10 cellular contexts compared by ENCODE assay signal in the genomic region with DNA sequence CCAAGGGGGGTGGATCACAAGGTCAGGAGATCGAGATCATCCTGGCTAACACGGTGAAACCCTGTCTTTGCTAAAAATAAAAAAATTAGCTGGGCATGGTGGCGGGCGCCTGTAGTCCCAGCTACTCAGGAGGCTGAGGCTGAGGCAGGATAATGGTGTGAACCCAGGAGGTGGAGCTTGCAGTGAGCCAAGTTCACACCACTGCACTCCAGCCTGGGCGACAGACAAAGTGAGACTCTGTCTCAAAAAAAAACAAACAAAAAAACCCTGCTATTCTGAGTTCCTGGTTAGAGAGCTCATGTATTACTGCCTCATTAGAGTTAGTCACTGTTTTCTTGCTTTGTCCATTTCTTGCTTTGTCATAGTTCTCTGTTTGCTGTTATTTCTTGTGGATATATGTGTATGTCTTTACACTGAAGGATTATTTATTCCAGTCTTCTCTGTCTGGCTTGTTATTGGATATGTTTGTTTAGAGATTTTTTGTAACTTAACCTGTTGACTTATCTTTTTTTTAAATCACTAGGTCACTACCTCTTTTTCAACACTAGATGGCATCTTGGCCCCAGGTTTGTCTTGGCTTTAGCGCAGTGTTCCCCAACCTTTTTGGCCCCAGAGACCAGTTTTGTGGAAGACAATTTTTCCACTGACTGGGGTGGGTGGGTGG. TPM values are rescaled to one million over a fixed set of nuclear protein-coding genes. Genes with fewer than 3 reads are reported as not detected.
DNase-seq lines count a peak whose midpoint lies in the region; ATAC-seq, FAIRE-seq and TF ChIP-seq lines count a peak whose summit lies in the region.
"Had no signal": no experiment of that assay in that cellular context is flagged by ENCODE, and none has a peak within 500 bp of the region (broad histone marks: within the 10 kb centered on the region; RNA-seq: fewer than 3 reads in every experiment).

No MANE protein-coding gene starts in this region.

- H3K9me3 ChIP-seq in GM12878 (replicated peaks; ENCODE audit: control insufficient read depth, insufficient read depth, low read length) = peaks cover 5% of the 10 kb centered on the region
- H3K9me3 ChIP-seq in naive thymus-derived CD4-positive, alpha-beta T cell (ENCODE audit: control insufficient read depth in 2 of 3, low read length in 3 of 3) = peaks cover 0 to 6% (median 0%) of the 10 kb centered on the region in 3 experiments

- no peak for TF ChIP-seq POLR2A in GM12878 (IDR thresholded peaks at IDR 0.05; ENCODE audit: low read depth, low read length)

- no peak for FAIRE-seq in GM12878 (lab: Jason Lieb, UNC)

- H3K4me1 ChIP-seq in GM12878 (ENCODE audit: control insufficient read depth, insufficient read depth, low read length) = peaks cover 2% of the 10 kb centered on the region
- H3K4me1 ChIP-seq in naive thymus-derived CD4-positive, alpha-beta T cell (ENCODE audit: control insufficient read depth in 2 of 2, insufficient read depth in 2 of 2, low read length in 2 of 2) = no peaks in the 10 kb centered on the region

- WGBS in GM12878 (ENCODE audit: insufficient coverage, insufficient replicate concordance, low lambda C conversion rate, missing lambda C conversion rate) = 79% methylated on average over 6 of the region's 6 CpGs

- peaks cover 2 to 5% of the 10 kb centered on the region in 2 experiments; a peak in 1 of 4 replicates for H3K36me3 ChIP-seq in GM12878 (ENCODE audit: control insufficient read depth in 2 of 2, insufficient read depth in 2 of 2, low read length in 1 of 2)
- H3K36me3 ChIP-seq in naive thymus-derived CD4-positive, alpha-beta T cell (ENCODE audit: control insufficient read depth in 2 of 3, insufficient read depth in 3 of 3, low read length in 3 of 3) = no peaks in the 10 kb centered on the region

- H3K27me3 ChIP-seq in GM12878 (replicated peaks in 1 of 2; ENCODE audit: control insufficient read depth in 2 of 2, insufficient read depth in 2 of 2, low read length in 1 of 2) = no peaks in the 10 kb centered on the region
- H3K27me3 ChIP-seq in naive thymus-derived CD4-positive, alpha-beta T cell (ENCODE audit: control insufficient read depth in 2 of 2, insufficient read depth in 2 of 2, low read length in 2 of 2) = no peaks in the 10 kb centered on the region

- no peaks in the 10 kb centered on the region for H3K27me3 Mint-ChIP-seq in naive thymus-derived CD4-positive, alpha-beta T cell
- no peaks in the 10 kb centered on the region for H3K27me3 Mint-ChIP-seq in natural killer cell (ENCODE audit: low read depth in 2 of 2)

- no peak overlapping the region for H3K4me3 ChIP-seq in GM12878
- no peak overlapping the region for H3K4me3 ChIP-seq in naive thymus-derived CD4-positive, alpha-beta T cell (ENCODE audit: low read length)
- H3K4me3 ChIP-seq: HAP-1 had no signal

- intact Hi-C loops in GM12878 (cut with micrococcal nuclease; ENCODE audit: unreplicated experiment) (loop anchor here (1.0 kb wide), 1 partner anchor 120 kb away; no protein-coding TSS in a partner anchor), natural killer cell (cut with micrococcal nuclease) (no loop called here)
- intact Hi-C loops in naive thymus-derived CD4-positive, alpha-beta T cell (cut with micrococcal nuclease) = loop anchor here in 1 of 2 donors (1.0 to 2.0 kb wide), 2 partner anchors 17 to 120 kb away; a partner anchor contains a TSS

- peaks cover 6% of the 10 kb centered on the region for H3K79me2 ChIP-seq in GM12878 (ENCODE audit: control insufficient read depth, insufficient read depth, low read length)

- DNase-seq in NCI-H1105 treated with DMSO at 0.1 percent for 48 hours (lab: John Stamatoyannopoulos, UW) = peak; percentile 15
- DNase-seq in NCI-H1105 (lab: John Stamatoyannopoulos, UW) = no peak
- DNase-seq in GM12878 (ENCODE audit: low read depth, low spot score) = no peak
- no peak for DNase-seq in naive thymus-derived CD4-positive, alpha-beta T cell
- DNase-seq in nucleus accumbens (lab: John Stamatoyannopoulos, UW) = no peak
- DNase-seq in natural killer cell = no peak
- DNase-seq in stimulated activated naive CD4-positive, alpha-beta T cell (lab: John Stamatoyannopoulos, UW) = no peak
- DNase-seq: 8988T had no signal

- POLR2A ChIA-PET in GM12878 (lab: Charles Lee) = no interaction called here
- POLR2A ChIA-PET in naive thymus-derived CD4-positive, alpha-beta T cell (lab: Charles Lee) = interaction anchor here (0.5 kb wide), 1 partner anchor 525 kb away, joined by 3 read pairs; a partner anchor contains a TSS

- peaks cover 8 to 39% (median 26%) of the 10 kb centered on the region in 5 donors for H3K36me3 Mint-ChIP-seq in naive thymus-derived CD4-positive, alpha-beta T cell
- H3K36me3 Mint-ChIP-seq in natural killer cell = peaks cover 8% of the 10 kb centered on the region

- in situ Hi-C loops in GM12878 (cut with MboI) = no loop called here

- CTCF ChIA-PET in GM12878 (lab: Yijun Ruan, JAX) = interaction anchor here (0.7 to 1.5 kb wide), 6 partner anchors 9 to 120 kb away, joined by 3 to 7 read pairs (median 3); no protein-coding TSS in a partner anchor
- CTCF ChIA-PET in naive thymus-derived CD4-positive, alpha-beta T cell (lab: Charles Lee) = no interaction called here

- peaks cover 10 to 24% (median 18%) of the 10 kb centered on the region in 7 donors for H3K4me1 Mint-ChIP-seq in naive thymus-derived CD4-positive, alpha-beta T cell
- H3K4me1 Mint-ChIP-seq in natural killer cell = peaks cover under 1 to 12% of the 10 kb centered on the region in 2 donors

- SMC1A ChIA-PET in GM12878 (lab: Charles Lee; ENCODE audit: uncharacterized antibody, unreplicated experiment) = interaction anchor here (1.0 to 1.3 kb wide), 2 partner anchors 12 to 120 kb away, joined by 3 to 9 read pairs; no protein-coding TSS in a partner anchor

- peak overlapping the region in 1 of 9 donors; percentile 43 for H3K27ac Mint-ChIP-seq in naive thymus-derived CD4-positive, alpha-beta T cell
- no peak overlapping the region for H3K27ac Mint-ChIP-seq in natural killer cell

- H2AFZ ChIP-seq in GM12878 (ENCODE audit: control insufficient read depth, low read depth, low read length) = no peak overlapping the region

- no peak overlapping the region for H3K27ac ChIP-seq in GM12878 (ENCODE audit: control insufficient read depth, insufficient read depth)
- H3K27ac ChIP-seq in naive thymus-derived CD4-positive, alpha-beta T cell (ENCODE audit: low read depth, low read length) = no peak overlapping the region

- no peak overlapping the region for H3K4me2 ChIP-seq in GM12878 (ENCODE audit: control insufficient read depth, insufficient read depth)

- RAD21 ChIA-PET in GM12878 (lab: Charles Lee; ENCODE audit: unreplicated experiment) = interaction anchor here (0.7 to 1.1 kb wide), 3 partner anchors 55 to 171 kb away, joined by 3 read pairs; a partner anchor contains a TSS

- peak; percentile 66 for TF ChIP-seq RAD21 in GM12878 (IDR thresholded peaks at IDR 0.05; ENCODE audit: insufficient read depth, low read depth, low read length)

- no peak overlapping the region for H3K9ac ChIP-seq in GM12878 (ENCODE audit: control insufficient read depth, insufficient read depth, low read length)

- peaks cover 2 to 29% (median 8%) of the 10 kb centered on the region in 11 donors for H3K9me3 Mint-ChIP-seq in naive thymus-derived CD4-positive, alpha-beta T cell
- peaks cover 2 to 8% of the 10 kb centered on the region in 2 donors for H3K9me3 Mint-ChIP-seq in natural killer cell

- H4K20me1 ChIP-seq in GM12878 (ENCODE audit: control insufficient read depth, insufficient read depth) = no peaks in the 10 kb centered on the region; the same call in 1 of the 2 replicates

- TF ChIP-seq EP300 in GM12878 (IDR thresholded peaks at IDR 0.05; ENCODE audit: borderline replicate concordance in 1 of 2, control insufficient read depth in 1 of 2, low read depth in 2 of 2, low read length in 2 of 2) = no peak

- TF ChIP-seq CTCF in LNCAP (IDR thresholded peaks at IDR 0.05) (peak; percentile 21; the same call in 1 of the 2 replicates), GM12878 (IDR thresholded peaks at IDR 0.05 in 2 of 3, conservative IDR thresholded peaks at IDR 0.05 in 1 of 3; ENCODE audit: control insufficient read depth in 2 of 3, extremely low read depth in 1 of 3, insufficient read depth in 1 of 3, low read depth in 3 of 3, low read length in 3 of 3) (peak; percentile 26 to 36 (median 32); a peak in 3 of 6 replicates), natural killer cell (IDR thresholded peaks at IDR 0.05) (no peak)

- no TSS peak for BruUV-seq in GM12878 (replicated peaks; lab: Mats Ljungman, UMichigan)

- ATAC-seq in GM12878 = no peak
- ATAC-seq in naive thymus-derived CD4-positive, alpha-beta T cell = peak; percentile 41
- ATAC-seq in natural killer cell = no peak

- H3K4me3 Mint-ChIP-seq in naive thymus-derived CD4-positive, alpha-beta T cell = no peak overlapping the region
- no peak overlapping the region for H3K4me3 Mint-ChIP-seq in natural killer cell

RNA-seq across cellular contexts. Expression of a gene that starts 17.0 kb away (rescaled TPM):
- 98.7 and 112 TPM in 2 replicates for total RNA-seq in GM12878 (2013; cell fraction: nucleolus; rRNA removed)
- 22.3 and 31.7 TPM in 2 replicates for total RNA-seq in GM12878 (2014; rRNA removed)
- total RNA-seq in GM12878 (2014; rRNA removed; fragmentation: Illumina TruSeq; extraction: Trizol) = 20.4 and 20.7 TPM in 2 replicates
- 49.1 and 51.7 TPM in 2 replicates for total RNA-seq in GM12878 (2021)
- 16.7 TPM for polyA plus RNA-seq in GM12878 (2011; ENCODE audit: low read depth)
- polyA plus RNA-seq in GM12878 (2011; rRNA removed) = 35.9 and 50.8 TPM in 2 replicates
- polyA plus RNA-seq in GM12878 (2011; cell fraction: cytosol; rRNA removed) = 47.3 and 57.9 TPM in 2 replicates
- polyA plus RNA-seq in GM12878 (2011; cell fraction: nucleus; rRNA removed) = 174 and 209 TPM in 2 replicates
- polyA plus RNA-seq in GM12878 (2012) = 13.6 and 19.5 TPM in 2 replicates
- polyA plus RNA-seq in GM12878 (2014; fragmentation: Illumina TruSeq; extraction: Trizol) = 62.7 and 63.1 TPM in 2 replicates
- 10 to 100 TPM; 16.6 to 18.7 TPM for polyA plus RNA-seq in GM12878 (2014; fragmentation: Nextera tagmentation; extraction: Ambion mirVana)
- 34.1 and 35.7 TPM in 2 replicates for polyA plus RNA-seq in GM12878 (2014; rRNA removed)
- 10 to 100 TPM; 27.5 to 38.0 TPM for polyA plus RNA-seq in GM12878 (2016; fragmentation: Nextera tagmentation; extraction: Ambion mirVana)
- 80.0 and 87.2 TPM in 2 replicates for polyA minus RNA-seq in GM12878 (2011; rRNA and poly(A)+ RNA removed)
- 17.5 and 19.5 TPM in 2 replicates for polyA minus RNA-seq in GM12878 (2011; cell fraction: cytosol; rRNA and poly(A)+ RNA removed)
- polyA minus RNA-seq in GM12878 (2011; cell fraction: nucleus; rRNA and poly(A)+ RNA removed) = 64.6 and 98.3 TPM in 2 replicates
- 10 to 100 TPM; 18.7 to 35.8 (median 21.2) TPM for total RNA-seq in naive thymus-derived CD4-positive, alpha-beta T cell
- polyA plus RNA-seq in naive thymus-derived CD4-positive, alpha-beta T cell = 1 to 10 TPM; 3.6 to 9.8 TPM
- 10 to 100 TPM; 20.2 to 25.5 (median 22.8) TPM for total RNA-seq in natural killer cell

RNA-seq across cellular contexts. Expression of a gene that starts 54.3 kb away (rescaled TPM):
- total RNA-seq in GM12878 (2013; cell fraction: nucleolus; rRNA removed) = 0.27 and 0.79 TPM in 2 replicates
- 0.28 and 0.60 TPM in 2 replicates for total RNA-seq in GM12878 (2014; rRNA removed)
- not detected in 2 replicates for total RNA-seq in GM12878 (2014; rRNA removed; fragmentation: Illumina TruSeq; extraction: Trizol)
- total RNA-seq in GM12878 (2021) = 0.61 and 0.72 TPM in 2 replicates
- not detected for polyA plus RNA-seq in GM12878 (2011; ENCODE audit: low read depth)
- 0.11 and 0.19 TPM in 2 replicates for polyA plus RNA-seq in GM12878 (2011; rRNA removed)
- 0.32 and 0.34 TPM in 2 replicates for polyA plus RNA-seq in GM12878 (2011; cell fraction: cytosol; rRNA removed)
- 0.16 and 0.28 TPM in 2 replicates for polyA plus RNA-seq in GM12878 (2011; cell fraction: nucleus; rRNA removed)
- polyA plus RNA-seq in GM12878 (2012) = 0.27 and 0.43 TPM in 2 replicates
- polyA plus RNA-seq in GM12878 (2014; fragmentation: Illumina TruSeq; extraction: Trizol) = 0.22 TPM in 1 of 2 replicates, not detected in the other
- under 1 TPM in 1 of 2 experiments, not detected in 1; 0.13 TPM for polyA plus RNA-seq in GM12878 (2014; fragmentation: Nextera tagmentation; extraction: Ambion mirVana)
- 0.10 and 0.35 TPM in 2 replicates for polyA plus RNA-seq in GM12878 (2014; rRNA removed)
- polyA plus RNA-seq in GM12878 (2016; fragmentation: Nextera tagmentation; extraction: Ambion mirVana) = under 1 TPM; 0.12 to 0.14 TPM
- 0.21 TPM in 1 of 2 replicates, not detected in the other for polyA minus RNA-seq in GM12878 (2011; rRNA and poly(A)+ RNA removed)
- polyA minus RNA-seq in GM12878 (2011; cell fraction: cytosol; rRNA and poly(A)+ RNA removed) = not detected in 2 replicates
- polyA minus RNA-seq in GM12878 (2011; cell fraction: nucleus; rRNA and poly(A)+ RNA removed) = not detected in 2 replicates
- 10 to 100 TPM in 1 of 5 experiments, 1 to 10 TPM in 3, under 1 TPM in 1; 0.19 to 10.6 (median 3.9) TPM for total RNA-seq in naive thymus-derived CD4-positive, alpha-beta T cell
- polyA plus RNA-seq in naive thymus-derived CD4-positive, alpha-beta T cell = under 1 TPM in 1 of 2 donors, not detected in 1; 0.09 TPM
- 1 to 10 TPM in 1 of 3 donors, under 1 TPM in 1, not detected in 1; 0.61 to 1.6 TPM for total RNA-seq in natural killer cell

RNA-seq across cellular contexts. Expression of a gene that starts 55.7 kb away (rescaled TPM):
- 77.2 and 81.3 TPM in 2 replicates for total RNA-seq in GM12878 (2013; cell fraction: nucleolus; rRNA removed)
- total RNA-seq in GM12878 (2014; rRNA removed) (12.3 and 18.4 TPM in 2 replicates), GM12878 (2014; rRNA removed; fragmentation: Illumina TruSeq; extraction: Trizol) (6.8 and 7.5 TPM in 2 replicates), GM12878 (2021) (17.0 and 20.0 TPM in 2 replicates), natural killer cell (10 to 100 TPM; 20.0 to 20.3 (median 20.2) TPM)
- 4.1 TPM for polyA plus RNA-seq in GM12878 (2011; ENCODE audit: low read depth)
- polyA plus RNA-seq in GM12878 (2011; rRNA removed) (15.6 and 22.8 TPM in 2 replicates), GM12878 (2014; fragmentation: Illumina TruSeq; extraction: Trizol) (13.6 and 18.0 TPM in 2 replicates), GM12878 (2014; fragmentation: Nextera tagmentation; extraction: Ambion mirVana) (1 to 10 TPM; 4.0 to 7.3 TPM), GM12878 (2014; rRNA removed) (17.5 and 19.1 TPM in 2 replicates), GM12878 (2016; fragmentation: Nextera tagmentation; extraction: Ambion mirVana) (10 to 100 TPM; 15.2 to 18.1 TPM)
- 18.2 and 21.0 TPM in 2 replicates for polyA plus RNA-seq in GM12878 (2011; cell fraction: cytosol; rRNA removed)
- polyA plus RNA-seq in GM12878 (2011; cell fraction: nucleus; rRNA removed) = 205 and 258 TPM in 2 replicates
- polyA plus RNA-seq in GM12878 (2012) = 7.1 and 12.8 TPM in 2 replicates
- polyA minus RNA-seq in GM12878 (2011; rRNA and poly(A)+ RNA removed) = 11.2 and 22.6 TPM in 2 replicates
- polyA minus RNA-seq in GM12878 (2011; cell fraction: cytosol; rRNA and poly(A)+ RNA removed) = 4.9 and 6.0 TPM in 2 replicates
- 21.2 and 29.1 TPM in 2 replicates for polyA minus RNA-seq in GM12878 (2011; cell fraction: nucleus; rRNA and poly(A)+ RNA removed)
- 10 to 100 TPM; 18.9 to 28.1 (median 19.7) TPM for total RNA-seq in naive thymus-derived CD4-positive, alpha-beta T cell
- 1 to 10 TPM; 2.6 to 3.6 TPM for polyA plus RNA-seq in naive thymus-derived CD4-positive, alpha-beta T cell

RNA-seq across cellular contexts. Expression of a gene that starts 55.8 kb away (rescaled TPM):
- total RNA-seq in GM12878 (2013; cell fraction: nucleolus; rRNA removed) = 6.4 and 9.6 TPM in 2 replicates
- total RNA-seq in GM12878 (2014; rRNA removed) = 45.2 and 45.3 TPM in 2 replicates
- 29.3 and 30.0 TPM in 2 replicates for total RNA-seq in GM12878 (2014; rRNA removed; fragmentation: Illumina TruSeq; extraction: Trizol)
- 20.6 and 25.3 TPM in 2 replicates for total RNA-seq in GM12878 (2021)
- polyA plus RNA-seq in GM12878 (2011; ENCODE audit: low read depth) = 14.0 TPM
- polyA plus RNA-seq in GM12878 (2011; rRNA removed) = 38.2 and 70.4 TPM in 2 replicates
- polyA plus RNA-seq in GM12878 (2011; cell fraction: cytosol; rRNA removed) = 34.9 and 46.8 TPM in 2 replicates
- polyA plus RNA-seq in GM12878 (2011; cell fraction: nucleus; rRNA removed) = 54.6 and 57.0 TPM in 2 replicates
- polyA plus RNA-seq in GM12878 (2012) = 19.6 and 25.1 TPM in 2 replicates
- polyA plus RNA-seq in GM12878 (2014; fragmentation: Illumina TruSeq; extraction: Trizol) = 27.9 and 35.7 TPM in 2 replicates
- 1 to 10 TPM; 1.3 to 6.9 TPM for polyA plus RNA-seq in GM12878 (2014; fragmentation: Nextera tagmentation; extraction: Ambion mirVana)
- 35.3 and 38.0 TPM in 2 replicates for polyA plus RNA-seq in GM12878 (2014; rRNA removed)
- 10 to 100 TPM; 24.6 to 27.4 TPM for polyA plus RNA-seq in GM12878 (2016; fragmentation: Nextera tagmentation; extraction: Ambion mirVana)
- polyA minus RNA-seq in GM12878 (2011; rRNA and poly(A)+ RNA removed) = 44.5 and 48.4 TPM in 2 replicates
- 14.3 and 17.4 TPM in 2 replicates for polyA minus RNA-seq in GM12878 (2011; cell fraction: cytosol; rRNA and poly(A)+ RNA removed)
- 6.5 and 12.7 TPM in 2 replicates for polyA minus RNA-seq in GM12878 (2011; cell fraction: nucleus; rRNA and poly(A)+ RNA removed)
- total RNA-seq in naive thymus-derived CD4-positive, alpha-beta T cell = 10 to 100 TPM; 12.6 to 33.4 (median 28.3) TPM
- polyA plus RNA-seq in naive thymus-derived CD4-positive, alpha-beta T cell = 10 to 100 TPM; 17.4 to 29.5 TPM
- total RNA-seq in natural killer cell = 10 to 100 TPM; 16.5 to 22.8 (median 20.1) TPM
